In genomic region chr4:6605114-6605513, GRCh38 we compare ENCODE assay signal across 2 cellular contexts.
TF ChIP-seq lines count a peak whose summit lies in the region.

No MANE protein-coding gene starts in this region.

TF ChIP-seq in A549, 52 proteins besides CTCF, POLR2A, EP300 and RAD21:
- TF ChIP-seq KDM1A (IDR thresholded peaks at IDR 0.05; ENCODE audit: low read depth): peak; percentile 54; the same call in 1 of the 2 replicates
- no peak for TF ChIP-seq CEBPB (IDR thresholded peaks at IDR 0.05)
- TF ChIP-seq ZFP36 (IDR thresholded peaks at IDR 0.05; ENCODE audit: borderline replicate concordance, partially characterized antibody): peak; percentile 35

TF ChIP-seq in GM12878, 131 proteins besides CTCF, POLR2A, EP300 and RAD21:
- TF ChIP-seq SP1 (IDR thresholded peaks at IDR 0.05; ENCODE audit: low read depth, low read length): no peak
- peak; percentile 77; the same call in 1 of the 2 replicates for TF ChIP-seq CBX5 (IDR thresholded peaks at IDR 0.05; ENCODE audit: low read depth)
TF ChIP-seq in GM12878: peak in this region for 1.
